21 cellular contexts compared by ENCODE assay signal in the genomic region with DNA sequence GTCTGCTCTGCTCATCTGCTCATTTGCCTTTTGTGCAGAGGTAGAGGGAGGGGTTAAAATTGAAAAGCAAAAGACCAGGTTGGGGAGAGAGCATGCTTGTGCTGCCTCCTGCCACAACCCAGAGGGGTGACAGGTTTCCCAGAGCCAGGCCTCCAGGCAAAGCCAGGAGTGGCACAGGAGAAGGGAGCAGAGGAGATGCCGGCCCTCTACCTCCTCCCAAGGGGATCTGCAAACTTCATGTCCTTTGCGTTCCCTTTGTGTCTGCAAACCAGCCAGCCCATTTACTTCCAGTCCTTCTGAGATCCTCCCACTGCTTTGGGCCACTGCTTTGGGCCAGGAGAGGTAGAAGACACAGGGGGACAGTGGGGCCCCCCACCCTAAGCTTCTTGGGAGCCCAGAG.
"Had no signal": no experiment of that assay in that cellular context is flagged by ENCODE, and none has a peak within 500 bp of the region (broad histone marks: within the 10 kb centered on the region; RNA-seq: fewer than 3 reads in every experiment).

No MANE protein-coding gene starts in this region.

- H3K27me3 ChIP-seq: right atrium auricular region, testis, upper lobe of right lung had no signal

- H3K4me3 ChIP-seq: esophagus squamous epithelium, lower lobe of right lung, right atrium auricular region, testis, upper lobe of right lung had no signal

- DNase-seq: activated CD4-positive, alpha-beta T cell treated with anti-CD3 and anti-CD28 coated beads, Interleukin-2, amount 10 ng/mL, durations not matched to agents 7 days and 5 days; activated CD8-positive, alpha-beta memory T cell treated with anti-CD3 and anti-CD28 coated beads, Interleukin-2, amount 50 U/mL, for 4 hours; activated naive CD4-positive, alpha-beta T cell treated with anti-CD3 and anti-CD28 coated beads for 36 hours; activated T-cell treated with anti-CD3 and anti-CD28 coated beads, Interleukin-2, amount 50 U/mL, for 4 hours; cerebellar nuclear complex; effector CD8-positive, alpha-beta T cell; esophagus squamous epithelium; left colon; lower lobe of right lung; nephron progenitor cell; small intestine; stimulated activated CD4-positive, alpha-beta T cell treated with anti-CD3 and anti-CD28 coated beads, Interleukin-4, amount 100 ng/mL, for 1 hour; stimulated activated naive CD8-positive, alpha-beta T cell treated with anti-CD3 and anti-CD28 coated beads, Interleukin-15, amount 100 ng/mL, for 72 hours; T-cell; T-helper 9 cell; upper lobe of right lung had no signal

- H3K27ac ChIP-seq: esophagus squamous epithelium, lower lobe of right lung, right atrium auricular region, testis, upper lobe of right lung had no signal

- H3K4me1 ChIP-seq: lower lobe of right lung had no signal

- FAIRE-seq: endothelial cell of umbilical vein, small intestine had no signal

- ATAC-seq: activated CD4-positive, CD25-positive, alpha-beta regulatory T cell treated with anti-CD3 and anti-CD28 coated beads, Interleukin-2, amount 50 U/mL, for 24 hours; activated T-cell treated with anti-CD3 and anti-CD28 coated beads, Interleukin-2, amount 50 U/mL, for 4 hours; left colon; SK-N-SH treated with all-trans-retinoic acid at 6 μM for 48 hours; stimulated activated naive CD8-positive, alpha-beta T cell treated with anti-CD3 and anti-CD28 coated beads, Interleukin-15, amount 100 ng/mL, for 72 hours; T-cell had no signal

- H3K36me3 ChIP-seq: esophagus squamous epithelium, lower lobe of right lung, right atrium auricular region, upper lobe of right lung had no signal

- H3K9me3 ChIP-seq: esophagus squamous epithelium, lower lobe of right lung, right atrium auricular region, testis, upper lobe of right lung had no signal
